9 cellular contexts compared by ENCODE assay signal in the genomic region with DNA sequence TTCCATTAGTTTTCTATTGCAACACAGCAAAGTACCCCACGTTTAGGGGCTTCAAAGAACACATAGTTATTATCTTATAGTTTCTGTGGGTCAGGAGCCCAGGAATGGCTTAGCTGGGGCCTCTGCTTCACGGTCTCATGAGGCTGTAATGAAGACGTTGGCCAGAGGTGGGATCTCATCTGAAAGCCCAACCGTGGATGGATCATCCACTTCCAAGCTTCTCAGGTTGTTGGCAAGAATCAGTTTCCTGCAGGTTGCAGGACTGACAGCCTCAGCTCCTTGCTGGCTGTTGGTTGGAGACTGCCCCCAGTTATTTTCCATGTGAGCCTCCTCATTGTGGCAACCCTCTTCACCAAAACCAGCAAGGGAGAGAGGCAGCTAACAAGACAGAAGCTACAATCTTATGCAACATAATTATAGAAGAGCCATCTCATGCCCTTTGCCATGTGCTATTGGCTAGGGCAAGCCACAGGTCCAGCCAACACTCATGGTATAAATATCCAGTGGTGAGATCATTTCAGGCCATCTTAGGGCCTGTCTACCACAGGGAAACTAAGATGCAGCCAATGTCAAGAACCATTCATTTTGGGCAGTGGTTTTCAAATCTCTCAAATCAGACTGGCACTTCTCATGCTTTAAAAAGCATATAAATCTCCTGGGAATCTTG.
"Had no signal": no experiment of that assay in that cellular context is flagged by ENCODE, and none has a peak within 500 bp of the region (broad histone marks: within the 10 kb centered on the region; RNA-seq: fewer than 3 reads in every experiment).

No MANE protein-coding gene starts in this region.

- H3K4me1 Mint-ChIP-seq: GM23338, H9 had no signal

- H3K36me3 ChIP-seq: HAP-1 had no signal

- H3K9me3 ChIP-seq: HAP-1 had no signal

- H3K9ac ChIP-seq: GM23248 had no signal

- H3K4me3 Mint-ChIP-seq: GM23338, H9, HFFc6 had no signal

- H3K4me3 ChIP-seq: GM23248, GM23338, HAP-1 had no signal

- ATAC-seq: GM23338, HCT116 had no signal

- H3K4me2 ChIP-seq: GM23338 had no signal

- H3K27ac Mint-ChIP-seq: GM23338, H9, HFFc6 had no signal

- H3K27ac ChIP-seq: GM23248 had no signal

- H3K9me3 Mint-ChIP-seq: HFFc6 had no signal

- H3K4me1 ChIP-seq: HAP-1 had no signal

- DNase-seq: GM23248, GOT3, H7, H9, HCEC 1CT, HFFc6 had no signal

- H2AFZ ChIP-seq: GM23248, GM23338 had no signal
